ENCODE assay signal across 1 cellular context in the genomic region with DNA sequence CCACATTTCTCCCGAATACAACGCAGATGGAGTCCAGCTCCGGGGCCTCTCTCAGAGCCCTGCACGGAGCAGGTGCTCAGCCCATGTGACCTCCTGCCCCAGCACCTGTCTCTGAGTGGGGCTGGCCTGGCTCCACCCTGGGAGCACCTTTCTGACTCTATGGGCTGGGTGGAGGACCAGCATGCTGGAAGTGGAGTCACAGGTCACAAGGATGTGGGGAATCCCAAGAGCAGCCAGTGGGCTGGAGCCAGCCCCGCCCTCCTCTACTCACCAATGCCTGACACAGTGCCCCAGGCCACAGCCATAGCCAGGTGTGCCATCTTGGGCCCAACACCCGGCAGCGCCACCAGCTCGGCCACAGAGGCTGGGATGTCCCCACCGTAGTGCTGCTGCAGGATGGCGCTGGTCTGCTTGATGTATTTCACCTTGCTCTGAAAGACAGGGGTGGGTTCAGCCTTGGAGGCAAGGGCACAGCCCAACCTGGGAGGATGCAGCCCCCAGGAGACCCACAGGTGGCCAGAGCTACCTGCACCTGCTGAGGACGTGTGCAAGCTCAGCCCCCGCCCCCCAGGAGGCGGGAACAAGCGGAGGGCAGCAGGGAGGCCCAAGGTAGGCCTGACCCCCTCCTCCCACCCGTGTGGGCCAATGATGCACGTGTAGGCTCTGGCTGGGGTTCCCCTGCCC.
TF ChIP-seq lines count a peak whose summit lies in the region.

No MANE protein-coding gene starts in this region.

TF ChIP-seq in SK-N-SH treated with all-trans-retinoic acid at 6 μM for 48 hours, 23 proteins besides CTCF, POLR2A, EP300 and RAD21 (continued from another document):
- TF ChIP-seq, protein P1, sequence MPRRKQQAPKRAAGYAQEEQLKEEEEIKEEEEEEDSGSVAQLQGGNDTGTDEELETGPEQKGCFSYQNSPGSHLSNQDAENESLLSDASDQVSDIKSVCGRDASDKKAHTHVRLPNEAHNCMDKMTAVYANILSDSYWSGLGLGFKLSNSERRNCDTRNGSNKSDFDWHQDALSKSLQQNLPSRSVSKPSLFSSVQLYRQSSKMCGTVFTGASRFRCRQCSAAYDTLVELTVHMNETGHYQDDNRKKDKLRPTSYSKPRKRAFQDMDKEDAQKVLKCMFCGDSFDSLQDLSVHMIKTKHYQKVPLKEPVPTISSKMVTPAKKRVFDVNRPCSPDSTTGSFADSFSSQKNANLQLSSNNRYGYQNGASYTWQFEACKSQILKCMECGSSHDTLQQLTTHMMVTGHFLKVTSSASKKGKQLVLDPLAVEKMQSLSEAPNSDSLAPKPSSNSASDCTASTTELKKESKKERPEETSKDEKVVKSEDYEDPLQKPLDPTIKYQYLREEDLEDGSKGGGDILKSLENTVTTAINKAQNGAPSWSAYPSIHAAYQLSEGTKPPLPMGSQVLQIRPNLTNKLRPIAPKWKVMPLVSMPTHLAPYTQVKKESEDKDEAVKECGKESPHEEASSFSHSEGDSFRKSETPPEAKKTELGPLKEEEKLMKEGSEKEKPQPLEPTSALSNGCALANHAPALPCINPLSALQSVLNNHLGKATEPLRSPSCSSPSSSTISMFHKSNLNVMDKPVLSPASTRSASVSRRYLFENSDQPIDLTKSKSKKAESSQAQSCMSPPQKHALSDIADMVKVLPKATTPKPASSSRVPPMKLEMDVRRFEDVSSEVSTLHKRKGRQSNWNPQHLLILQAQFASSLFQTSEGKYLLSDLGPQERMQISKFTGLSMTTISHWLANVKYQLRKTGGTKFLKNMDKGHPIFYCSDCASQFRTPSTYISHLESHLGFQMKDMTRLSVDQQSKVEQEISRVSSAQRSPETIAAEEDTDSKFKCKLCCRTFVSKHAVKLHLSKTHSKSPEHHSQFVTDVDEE (CRISPR knock-in tag; IDR thresholded peaks at IDR 0.05): no peak
- TF ChIP-seq ARNTL (CRISPR knock-in tag; IDR thresholded peaks at IDR 0.05; ENCODE audit: borderline replicate concordance, low read depth) (no peak), TOX (CRISPR knock-in tag; IDR thresholded peaks at IDR 0.05; ENCODE audit: borderline replicate concordance) (no peak), SNAI2 (CRISPR knock-in tag; IDR thresholded peaks at IDR 0.05) (no peak), ZC3H10 (CRISPR knock-in tag; IDR thresholded peaks at IDR 0.05) (no peak), ZNF565 (CRISPR knock-in tag; conservative IDR thresholded peaks at IDR 0.05; ENCODE audit: low read depth) (no peak), ZFP3 (CRISPR knock-in tag; IDR thresholded peaks at IDR 0.05) (no peak), ISL1 (CRISPR knock-in tag; IDR thresholded peaks at IDR 0.05) (no peak), BACH2 (CRISPR knock-in tag; IDR thresholded peaks at IDR 0.05; ENCODE audit: borderline replicate concordance) (no peak), ZNF8 (CRISPR knock-in tag; IDR thresholded peaks at IDR 0.05) (no peak), TCF4 (CRISPR knock-in tag; IDR thresholded peaks at IDR 0.05; ENCODE audit: borderline replicate concordance) (no peak), GLIS3 (CRISPR knock-in tag; IDR thresholded peaks at IDR 0.05) (no peak), RARB (CRISPR knock-in tag; IDR thresholded peaks at IDR 0.05) (no peak)
- TF ChIP-seq, protein P2, sequence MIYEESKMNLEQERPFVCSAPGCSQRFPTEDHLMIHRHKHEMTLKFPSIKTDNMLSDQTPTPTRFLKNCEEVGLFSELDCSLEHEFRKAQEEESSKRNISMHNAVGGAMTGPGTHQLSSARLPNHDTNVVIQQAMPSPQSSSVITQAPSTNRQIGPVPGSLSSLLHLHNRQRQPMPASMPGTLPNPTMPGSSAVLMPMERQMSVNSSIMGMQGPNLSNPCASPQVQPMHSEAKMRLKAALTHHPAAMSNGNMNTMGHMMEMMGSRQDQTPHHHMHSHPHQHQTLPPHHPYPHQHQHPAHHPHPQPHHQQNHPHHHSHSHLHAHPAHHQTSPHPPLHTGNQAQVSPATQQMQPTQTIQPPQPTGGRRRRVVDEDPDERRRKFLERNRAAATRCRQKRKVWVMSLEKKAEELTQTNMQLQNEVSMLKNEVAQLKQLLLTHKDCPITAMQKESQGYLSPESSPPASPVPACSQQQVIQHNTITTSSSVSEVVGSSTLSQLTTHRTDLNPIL (CRISPR knock-in tag; IDR thresholded peaks at IDR 0.05; ENCODE audit: low read depth): no peak
- TF ChIP-seq, protein P3, sequence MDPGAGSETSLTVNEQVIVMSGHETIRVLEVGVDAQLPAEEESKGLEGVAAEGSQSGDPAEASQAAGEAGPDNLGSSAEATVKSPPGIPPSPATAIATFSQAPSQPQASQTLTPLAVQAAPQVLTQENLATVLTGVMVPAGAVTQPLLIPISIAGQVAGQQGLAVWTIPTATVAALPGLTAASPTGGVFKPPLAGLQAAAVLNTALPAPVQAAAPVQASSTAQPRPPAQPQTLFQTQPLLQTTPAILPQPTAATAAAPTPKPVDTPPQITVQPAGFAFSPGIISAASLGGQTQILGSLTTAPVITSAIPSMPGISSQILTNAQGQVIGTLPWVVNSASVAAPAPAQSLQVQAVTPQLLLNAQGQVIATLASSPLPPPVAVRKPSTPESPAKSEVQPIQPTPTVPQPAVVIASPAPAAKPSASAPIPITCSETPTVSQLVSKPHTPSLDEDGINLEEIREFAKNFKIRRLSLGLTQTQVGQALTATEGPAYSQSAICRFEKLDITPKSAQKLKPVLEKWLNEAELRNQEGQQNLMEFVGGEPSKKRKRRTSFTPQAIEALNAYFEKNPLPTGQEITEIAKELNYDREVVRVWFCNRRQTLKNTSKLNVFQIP (CRISPR knock-in tag; IDR thresholded peaks at IDR 0.05; ENCODE audit: borderline replicate concordance, low read depth): no peak
- TF ChIP-seq, protein P4, sequence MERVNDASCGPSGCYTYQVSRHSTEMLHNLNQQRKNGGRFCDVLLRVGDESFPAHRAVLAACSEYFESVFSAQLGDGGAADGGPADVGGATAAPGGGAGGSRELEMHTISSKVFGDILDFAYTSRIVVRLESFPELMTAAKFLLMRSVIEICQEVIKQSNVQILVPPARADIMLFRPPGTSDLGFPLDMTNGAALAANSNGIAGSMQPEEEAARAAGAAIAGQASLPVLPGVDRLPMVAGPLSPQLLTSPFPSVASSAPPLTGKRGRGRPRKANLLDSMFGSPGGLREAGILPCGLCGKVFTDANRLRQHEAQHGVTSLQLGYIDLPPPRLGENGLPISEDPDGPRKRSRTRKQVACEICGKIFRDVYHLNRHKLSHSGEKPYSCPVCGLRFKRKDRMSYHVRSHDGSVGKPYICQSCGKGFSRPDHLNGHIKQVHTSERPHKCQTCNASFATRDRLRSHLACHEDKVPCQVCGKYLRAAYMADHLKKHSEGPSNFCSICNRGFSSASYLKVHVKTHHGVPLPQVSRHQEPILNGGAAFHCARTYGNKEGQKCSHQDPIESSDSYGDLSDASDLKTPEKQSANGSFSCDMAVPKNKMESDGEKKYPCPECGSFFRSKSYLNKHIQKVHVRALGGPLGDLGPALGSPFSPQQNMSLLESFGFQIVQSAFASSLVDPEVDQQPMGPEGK (CRISPR knock-in tag; IDR thresholded peaks at IDR 0.05; ENCODE audit: borderline replicate concordance): no peak
